ENCODE assay signal across 14 cellular contexts in the genomic region with DNA sequence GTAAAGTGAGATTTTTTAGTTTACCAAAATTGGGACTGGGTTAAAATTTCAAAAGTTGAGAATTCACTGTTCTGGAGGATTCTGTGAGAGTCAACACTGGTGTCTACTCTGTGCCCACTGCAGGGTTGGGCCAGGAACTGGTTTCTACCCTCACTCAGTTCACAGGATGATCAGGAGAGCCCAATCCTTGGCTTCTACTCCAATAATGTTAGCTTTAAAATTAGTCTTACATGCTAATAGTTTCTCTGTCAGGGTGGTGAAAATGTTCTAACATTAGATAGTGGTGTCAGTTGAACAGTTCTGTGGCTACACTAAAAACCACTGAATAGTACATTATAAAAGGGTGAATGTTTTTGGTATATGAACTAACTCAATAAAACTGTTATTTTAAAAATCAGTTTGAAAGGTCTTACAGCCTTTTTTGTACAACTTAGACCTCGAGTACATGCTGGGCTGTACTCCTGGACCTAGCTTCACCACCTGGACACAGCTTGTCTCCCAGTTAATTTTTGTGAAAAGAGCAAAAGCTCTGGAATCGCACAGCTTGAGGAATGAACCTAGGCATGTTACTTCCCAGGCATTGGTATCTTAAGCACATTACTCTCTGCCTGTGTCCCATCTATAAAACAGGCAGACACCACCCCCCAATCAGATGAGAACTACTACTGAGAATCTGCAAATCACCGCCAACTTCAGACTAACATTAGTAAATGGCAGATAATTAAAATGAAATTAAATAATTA. TPM values are rescaled to one million over a fixed set of nuclear protein-coding genes. Genes with fewer than 3 reads are reported as not detected.
DNase-seq lines count a peak whose midpoint lies in the region; ATAC-seq, FAIRE-seq and TF ChIP-seq lines count a peak whose summit lies in the region.
"Had no signal": no experiment of that assay in that cellular context is flagged by ENCODE, and none has a peak within 500 bp of the region (broad histone marks: within the 10 kb centered on the region; RNA-seq: fewer than 3 reads in every experiment).

No MANE protein-coding gene starts in this region.

- peaks cover 15% of the 10 kb centered on the region for H3K36me3 Mint-ChIP-seq in Calu3 (ENCODE audit: insufficient read depth, unreplicated experiment)
- peaks cover 6% of the 10 kb centered on the region for H3K36me3 Mint-ChIP-seq in astrocyte (ENCODE audit: low read depth, unreplicated experiment)
- no peaks in the 10 kb centered on the region for H3K36me3 Mint-ChIP-seq in effector memory CD8-positive, alpha-beta T cell (ENCODE audit: insufficient read depth)

- peaks cover 61% of the 10 kb centered on the region for H3K4me1 Mint-ChIP-seq in Calu3 (ENCODE audit: low read depth, unreplicated experiment)
- H3K4me1 Mint-ChIP-seq in astrocyte (ENCODE audit: low read depth, unreplicated experiment): peaks cover 38% of the 10 kb centered on the region
- peaks cover 6 to 11% of the 10 kb centered on the region in 2 donors for H3K4me1 Mint-ChIP-seq in effector memory CD8-positive, alpha-beta T cell (ENCODE audit: low read depth in 2 of 2)

- WGBS in heart left ventricle, 4 donors: 80 to 87% (median 85%) methylated on average over 3 of the region's 3 CpGs

- no peaks in the 10 kb centered on the region for H3K27me3 ChIP-seq in astrocyte (ENCODE audit: insufficient read depth, low read length)
- no peaks in the 10 kb centered on the region for H3K27me3 ChIP-seq in heart left ventricle
- H3K27me3 ChIP-seq: BE2C had no signal

- H3K79me2 ChIP-seq in astrocyte (ENCODE audit: insufficient read depth, low read length): peaks cover 75% of the 10 kb centered on the region

- intact Hi-C loops in Calu3 (cut with micrococcal nuclease; ENCODE audit: unreplicated experiment) (no loop called here), heart left ventricle (cut with DNase I) (loop anchor here in 1 of 10 donors (2.0 kb wide), 1 partner anchor 45 kb away; a partner anchor contains a TSS)

- H3K36me3 ChIP-seq in astrocyte (ENCODE audit: insufficient read depth, low read length): no peaks in the 10 kb centered on the region
- H3K36me3 ChIP-seq in heart left ventricle: no peaks in the 10 kb centered on the region
- H3K36me3 ChIP-seq: BE2C had no signal

- ATAC-seq in heart left ventricle: peak in 2 of 4 donors; percentile 9 to 33
- ATAC-seq in effector memory CD8-positive, alpha-beta T cell (replicated peaks): no peak
- ATAC-seq in HG03097 (IDR thresholded peaks at IDR 0.05; ENCODE audit: low FRiP score, unreplicated experiment): no peak
- ATAC-seq: stimulated activated naive B cell treated with anti-CD40 and anti-IgM and Interleukin-4, amounts not matched to agents 10 μg/mL and 1 μg/mL and 100 μg/mL, for 72 hours had no signal

- H3K9me3 Mint-ChIP-seq in Calu3 (ENCODE audit: low read depth, unreplicated experiment): no peaks in the 10 kb centered on the region
- H3K9me3 Mint-ChIP-seq in astrocyte (ENCODE audit: unreplicated experiment): no peaks in the 10 kb centered on the region
- H3K9me3 Mint-ChIP-seq in effector memory CD8-positive, alpha-beta T cell: no peaks in the 10 kb centered on the region
- H3K9me3 Mint-ChIP-seq: stimulated activated naive B cell treated with anti-CD40 and anti-IgM and Interleukin-4, amounts not matched to agents 10 μg/mL and 1 μg/mL and 100 μg/mL, for 72 hours had no signal

- no peaks in the 10 kb centered on the region for H4K20me1 ChIP-seq in astrocyte (ENCODE audit: insufficient read depth, low read length)

- peak overlapping the region; percentile 66 for H3K9ac ChIP-seq in astrocyte (ENCODE audit: low read length)
- H3K9ac ChIP-seq: KMS-11 had no signal

- no peaks in the 10 kb centered on the region for H3K27me3 Mint-ChIP-seq in Calu3 (ENCODE audit: unreplicated experiment)
- no peaks in the 10 kb centered on the region for H3K27me3 Mint-ChIP-seq in astrocyte (ENCODE audit: low read depth, unreplicated experiment)
- no peaks in the 10 kb centered on the region for H3K27me3 Mint-ChIP-seq in effector memory CD8-positive, alpha-beta T cell
- H3K27me3 Mint-ChIP-seq: stimulated activated naive B cell treated with anti-CD40 and anti-IgM and Interleukin-4, amounts not matched to agents 10 μg/mL and 1 μg/mL and 100 μg/mL, for 72 hours had no signal

- H3K4me3 ChIP-seq in astrocyte (ENCODE audit: insufficient read depth, low read depth, low read length) (peak overlapping the region; percentile 4), heart left ventricle (no peak overlapping the region)

- no peak for FAIRE-seq in astrocyte (lab: Jason Lieb, UNC)
- FAIRE-seq: TTC549 had no signal

- H3K4me1 ChIP-seq in astrocyte (ENCODE audit: insufficient read depth, low read length): peaks cover 19% of the 10 kb centered on the region
- peaks cover 6 to 40% (median 30%) of the 10 kb centered on the region in 12 donors for H3K4me1 ChIP-seq in heart left ventricle

- no peak overlapping the region for H2AFZ ChIP-seq in astrocyte (ENCODE audit: low read depth, low read length)

- CTCF ChIA-PET in Calu3 (lab: Charles Lee): no interaction called here

- H3K27ac Mint-ChIP-seq in Calu3 (ENCODE audit: unreplicated experiment) (peak overlapping the region; percentile 84), astrocyte (ENCODE audit: unreplicated experiment) (peak overlapping the region; percentile 99)
- no peak overlapping the region for H3K27ac Mint-ChIP-seq in effector memory CD8-positive, alpha-beta T cell
- H3K27ac Mint-ChIP-seq: stimulated activated naive B cell treated with anti-CD40 and anti-IgM and Interleukin-4, amounts not matched to agents 10 μg/mL and 1 μg/mL and 100 μg/mL, for 72 hours had no signal

- no peak for TF ChIP-seq POLR2A in heart left ventricle (IDR thresholded peaks at IDR 0.05)

- peak overlapping the region; percentile 94 for H3K27ac ChIP-seq in astrocyte (ENCODE audit: low read depth, low read length)
- H3K27ac ChIP-seq in heart left ventricle: peak overlapping the region in 11 of 12 donors; percentile 12 to 78 (median 61)
- H3K27ac ChIP-seq: KMS-11 had no signal

- TSS peak; percentile 72 for BruUV-seq in Calu3 (replicated peaks; lab: Mats Ljungman, UMichigan)

- H3K9me3 ChIP-seq in astrocyte (ENCODE audit: insufficient read depth, low read depth, low read length) (no peaks in the 10 kb centered on the region), heart left ventricle (no peaks in the 10 kb centered on the region)
- H3K9me3 ChIP-seq: BE2C had no signal

- H3K4me3 Mint-ChIP-seq in Calu3 (ENCODE audit: low read depth, unreplicated experiment) (no peak overlapping the region), astrocyte (ENCODE audit: unreplicated experiment) (peak overlapping the region; percentile 64)
- no peak overlapping the region for H3K4me3 Mint-ChIP-seq in effector memory CD8-positive, alpha-beta T cell
- H3K4me3 Mint-ChIP-seq: stimulated activated naive B cell treated with anti-CD40 and anti-IgM and Interleukin-4, amounts not matched to agents 10 μg/mL and 1 μg/mL and 100 μg/mL, for 72 hours had no signal

- H3K4me2 ChIP-seq in astrocyte (ENCODE audit: low read length): peak overlapping the region; percentile 68
- H3K4me2 ChIP-seq: KMS-11 had no signal

- DNase-seq in Calu3 (no peak), astrocyte (ENCODE audit: low read depth) (peak; percentile 63), heart left ventricle (no peak), renal cortical epithelial cell (ENCODE audit: low read depth) (peak; percentile 57), DMS153 (lab: John Stamatoyannopoulos, UW) (no peak), NCI-H1417 treated with DMSO at 0.1 percent for 48 hours (lab: John Stamatoyannopoulos, UW) (no peak)
- no peak for DNase-seq in effector memory CD8-positive, alpha-beta T cell
- DNase-seq: activated T-cell treated with anti-CD3 and anti-CD28 coated beads, Interleukin-2, amount 50 U/mL, for 1 hour; BE2C; NCI-H2107; stimulated activated naive B cell treated with anti-CD40 and anti-IgM and Interleukin-4, amounts not matched to agents 10 μg/mL and 1 μg/mL and 100 μg/mL, for 72 hours had no signal

- TF ChIP-seq CTCF in Calu3 (IDR thresholded peaks at IDR 0.05; ENCODE audit: unreplicated experiment): no peak
- no peak for TF ChIP-seq CTCF in astrocyte (IDR thresholded peaks at IDR 0.05; ENCODE audit: insufficient read depth, low read depth, low read length)
- TF ChIP-seq CTCF in heart left ventricle (IDR thresholded peaks at IDR 0.05): no peak

RNA-seq across cellular contexts. Expression of a gene that starts 44.4 kb away (rescaled TPM):
- 62.0 and 71.3 TPM in 2 replicates for total RNA-seq in Calu3 (2022)
- total RNA-seq in astrocyte: 45.9 and 54.6 TPM in 2 replicates
- total RNA-seq in heart left ventricle: 10 to 100 TPM; 15.3 to 37.6 (median 23.9) TPM
- polyA plus RNA-seq in heart left ventricle: 10 to 100 TPM in 1 of 2 donors, 1 to 10 TPM in 1; 5.6 to 26.3 TPM
- total RNA-seq in renal cortical epithelial cell: 9.0 and 57.3 TPM in 2 replicates

Comparison
In these comparisons a context has a peak if more than half of its experiments do, and no peak if none do; other contexts are left out.
1. DNase-seq: peak in astrocyte (single experiment) and renal cortical epithelial cell (single experiment); none in Calu3 (single experiment), heart left ventricle (0 of 5), DMS153 (single experiment), NCI-H1417 treated with DMSO at 0.1 percent for 48 hours (single experiment) and effector memory CD8-positive, alpha-beta T cell (0 of 3).
2. H3K27ac Mint-ChIP-seq: peak in Calu3 (single experiment) and astrocyte (single experiment); none in effector memory CD8-positive, alpha-beta T cell (0 of 2).